1 cellular context compared by ENCODE assay signal in the genomic region with DNA sequence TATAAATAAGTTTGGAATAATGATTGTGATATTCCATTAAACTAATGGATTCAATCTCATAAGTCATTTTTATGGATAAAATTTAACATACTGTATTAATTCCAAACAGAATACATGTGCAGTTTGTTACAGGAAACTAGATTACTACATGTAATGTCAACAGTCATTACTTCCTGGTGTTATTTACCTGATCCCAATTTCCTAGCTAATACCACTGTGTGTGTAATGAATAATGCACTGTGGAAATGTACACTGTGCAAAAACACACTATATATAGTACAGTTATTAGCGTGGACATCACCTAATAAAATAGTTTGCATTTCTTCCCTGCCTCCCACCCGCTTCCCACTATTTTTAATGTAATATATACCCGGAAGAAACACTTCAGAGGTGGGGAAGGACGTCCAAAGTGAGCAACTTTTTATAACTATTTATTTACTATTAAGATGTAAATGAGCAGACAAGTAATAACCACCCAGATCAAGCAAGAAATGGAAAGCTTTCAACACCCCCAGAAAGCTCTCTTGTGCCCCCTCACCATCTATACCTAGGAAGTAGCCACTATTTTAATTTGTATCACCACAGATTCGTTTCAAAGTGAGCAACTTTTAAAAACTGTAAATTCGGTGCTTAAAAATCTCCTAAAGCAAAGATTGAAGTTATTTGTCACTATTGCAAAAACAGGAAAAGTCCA.
TF ChIP-seq lines count a peak whose summit lies in the region.

No MANE protein-coding gene starts in this region.

TF ChIP-seq in HepG2, 621 proteins besides CTCF, POLR2A, EP300 and RAD21 (continued from another document):
- TF ChIP-seq, protein P1, sequence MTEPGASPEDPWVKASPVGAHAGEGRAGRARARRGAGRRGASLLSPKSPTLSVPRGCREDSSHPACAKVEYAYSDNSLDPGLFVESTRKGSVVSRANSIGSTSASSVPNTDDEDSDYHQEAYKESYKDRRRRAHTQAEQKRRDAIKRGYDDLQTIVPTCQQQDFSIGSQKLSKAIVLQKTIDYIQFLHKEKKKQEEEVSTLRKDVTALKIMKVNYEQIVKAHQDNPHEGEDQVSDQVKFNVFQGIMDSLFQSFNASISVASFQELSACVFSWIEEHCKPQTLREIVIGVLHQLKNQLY (CRISPR knock-in tag; IDR thresholded peaks at IDR 0.05), result no peak
- TF ChIP-seq ATF2 (CRISPR knock-in tag; IDR thresholded peaks at IDR 0.05), result no peak
- TF ChIP-seq ZNF207 (IDR thresholded peaks at IDR 0.05; ENCODE audit: borderline replicate concordance), result no peak
- TF ChIP-seq, protein P2, sequence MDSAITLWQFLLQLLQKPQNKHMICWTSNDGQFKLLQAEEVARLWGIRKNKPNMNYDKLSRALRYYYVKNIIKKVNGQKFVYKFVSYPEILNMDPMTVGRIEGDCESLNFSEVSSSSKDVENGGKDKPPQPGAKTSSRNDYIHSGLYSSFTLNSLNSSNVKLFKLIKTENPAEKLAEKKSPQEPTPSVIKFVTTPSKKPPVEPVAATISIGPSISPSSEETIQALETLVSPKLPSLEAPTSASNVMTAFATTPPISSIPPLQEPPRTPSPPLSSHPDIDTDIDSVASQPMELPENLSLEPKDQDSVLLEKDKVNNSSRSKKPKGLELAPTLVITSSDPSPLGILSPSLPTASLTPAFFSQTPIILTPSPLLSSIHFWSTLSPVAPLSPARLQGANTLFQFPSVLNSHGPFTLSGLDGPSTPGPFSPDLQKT (CRISPR knock-in tag; IDR thresholded peaks at IDR 0.05; ENCODE audit: borderline replicate concordance), result no peak
TF ChIP-seq in HepG2: peak in this region for 0.
